Comparison of ENCODE assay signal across 1 cellular context in genomic region chr12:32107376-32108267, GRCh38.
TF ChIP-seq lines count a peak whose summit lies in the region.

No MANE protein-coding gene starts in this region.

TF ChIP-seq in HEK293, 187 proteins besides CTCF, POLR2A, EP300 and RAD21 (continued from another document):
- TF ChIP-seq PBX3 (CRISPR knock-in tag; IDR thresholded peaks at IDR 0.05) (no peak), ZNF175 (tag by site-specific recombination; IDR thresholded peaks at IDR 0.05) (no peak), ZNF660 (tag by site-specific recombination; IDR thresholded peaks at IDR 0.05) (peak; percentile 98), GLIS1 (tag by site-specific recombination; IDR thresholded peaks at IDR 0.05) (no peak), ZNF704 (tag by site-specific recombination; IDR thresholded peaks at IDR 0.05) (no peak), TCF7L2 (IDR thresholded peaks at IDR 0.05; ENCODE audit: borderline replicate concordance, low read depth, low read length) (no peak), ZNF571 (tag by site-specific recombination; IDR thresholded peaks at IDR 0.05) (no peak), ZNF416 (tag by site-specific recombination; IDR thresholded peaks at IDR 0.05) (no peak), ZNF600 (tag by site-specific recombination; IDR thresholded peaks at IDR 0.05) (no peak), ATF2 (tag by site-specific recombination; IDR thresholded peaks at IDR 0.05; ENCODE audit: low read depth) (0 out of 2 replicates have a peak, but pooled peaks have one; percentile 6), ELK4 (IDR thresholded peaks at IDR 0.05; ENCODE audit: borderline replicate concordance, low read depth, low read length) (no peak), ZNF423 (tag by site-specific recombination; IDR thresholded peaks at IDR 0.05) (no peak), ZNF626 (tag by site-specific recombination; IDR thresholded peaks at IDR 0.05) (no peak), ZNF292 (tag by site-specific recombination; IDR thresholded peaks at IDR 0.05; ENCODE audit: borderline replicate concordance, low read depth) (no peak), ZEB2 (tag by site-specific recombination; IDR thresholded peaks at IDR 0.05) (no peak), ZNF558 (tag by site-specific recombination; IDR thresholded peaks at IDR 0.05) (no peak), PRDM6 (tag by site-specific recombination; IDR thresholded peaks at IDR 0.05) (peak; percentile 70), ZFHX2 (tag by site-specific recombination; conservative IDR thresholded peaks at IDR 0.05) (peak; percentile 71), ZNF639 (tag by site-specific recombination; IDR thresholded peaks at IDR 0.05) (peak; percentile 35; the same call in 1 of the 2 replicates), MYNN (tag by site-specific recombination; IDR thresholded peaks at IDR 0.05; ENCODE audit: borderline replicate concordance) (no peak), ZBTB17 (tag by site-specific recombination; IDR thresholded peaks at IDR 0.05) (peak; percentile 80), ZNF654 (tag by site-specific recombination; IDR thresholded peaks at IDR 0.05; ENCODE audit: low read depth) (no peak), ZFP41 (tag by site-specific recombination; IDR thresholded peaks at IDR 0.05; ENCODE audit: borderline replicate concordance) (no peak), BCL11A (tag by site-specific recombination; IDR thresholded peaks at IDR 0.05; ENCODE audit: low read depth) (no peak), PRDM10 (tag by site-specific recombination; IDR thresholded peaks at IDR 0.05) (peak; percentile 98), KLF10 (tag by site-specific recombination; IDR thresholded peaks at IDR 0.05) (no peak), ZNF354C (tag by site-specific recombination; IDR thresholded peaks at IDR 0.05; ENCODE audit: borderline replicate concordance, low read depth) (no peak), BCL6B (tag by site-specific recombination; IDR thresholded peaks at IDR 0.05) (no peak), ZNF362 (tag by site-specific recombination; IDR thresholded peaks at IDR 0.05) (no peak), ZNF629 (tag by site-specific recombination; IDR thresholded peaks at IDR 0.05) (peak; percentile 64), ZNF394 (tag by site-specific recombination; IDR thresholded peaks at IDR 0.05; ENCODE audit: borderline replicate concordance) (peak; percentile 48; the same call in 1 of the 2 replicates), ZFP37 (tag by site-specific recombination; IDR thresholded peaks at IDR 0.05) (0 out of 2 replicates have a peak, but pooled peaks have one; percentile 0), ZSCAN23 (tag by site-specific recombination; IDR thresholded peaks at IDR 0.05) (no peak), ZNF211 (tag by site-specific recombination; IDR thresholded peaks at IDR 0.05; ENCODE audit: low read depth) (no peak), IKZF3 (tag by site-specific recombination; IDR thresholded peaks at IDR 0.05) (peak; percentile 10; the same call in 1 of the 2 replicates), ZNF658 (tag by site-specific recombination; IDR thresholded peaks at IDR 0.05) (no peak), ZNF280D (tag by site-specific recombination; IDR thresholded peaks at IDR 0.05) (no peak), ZBTB21 (tag by site-specific recombination; IDR thresholded peaks at IDR 0.05) (0 out of 2 replicates have a peak, but pooled peaks have one; percentile 13)
TF ChIP-seq in HEK293: peak in this region for 22.
